In the genomic region with DNA sequence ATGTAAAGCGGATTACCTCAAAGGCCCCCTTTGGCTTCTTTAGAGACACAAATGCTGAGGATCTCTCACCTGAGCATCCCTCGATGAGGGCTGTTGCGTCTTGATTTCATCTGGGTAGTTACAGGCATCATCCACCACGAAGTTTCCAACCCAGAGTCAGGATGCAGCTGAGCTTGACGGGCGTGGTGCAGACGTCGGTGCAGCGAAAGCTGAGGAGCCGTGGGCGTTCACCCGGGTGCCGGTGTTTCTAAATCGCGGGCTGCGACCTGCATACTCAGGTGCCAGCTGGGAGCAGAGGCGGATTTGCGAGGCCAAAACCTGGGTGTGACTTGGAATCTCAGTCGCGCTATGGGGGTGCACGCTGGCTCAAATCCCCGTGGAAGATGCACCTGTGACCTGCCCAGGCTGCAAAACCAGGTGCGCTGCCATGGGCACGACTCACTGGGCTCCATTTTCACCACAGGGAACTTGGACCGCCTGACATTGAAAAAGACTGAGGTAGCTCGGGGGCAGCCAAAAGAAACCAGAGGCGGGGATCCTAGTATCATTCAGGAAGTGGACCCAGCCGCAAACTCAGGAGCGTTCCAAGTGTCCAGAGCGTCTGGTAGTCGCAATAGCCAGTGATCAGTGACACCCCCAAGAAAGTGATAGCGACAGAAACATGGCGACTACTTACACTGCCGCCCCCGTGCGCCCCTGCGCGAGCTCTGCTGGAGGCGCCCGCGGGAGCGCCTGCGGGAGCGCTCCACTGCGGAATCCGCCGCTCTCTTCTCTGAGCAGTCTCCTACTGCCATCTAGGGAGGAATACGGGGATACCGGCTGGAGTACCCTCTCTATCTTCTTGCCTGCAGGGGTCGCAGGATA, we compare ENCODE assay signal across 9 cellular contexts. TPM values are rescaled to one million over a fixed set of nuclear protein-coding genes. Genes with fewer than 3 reads are reported as not detected.
A peak's percentile ranks its signal among the peaks of the same experiment; 100 is the strongest.
DNase-seq lines count a peak whose midpoint lies in the region; ATAC-seq and TF ChIP-seq lines count a peak whose summit lies in the region.
"Had no signal": no experiment of that assay in that cellular context is flagged by ENCODE, and none has a peak within 500 bp of the region (broad histone marks: within the 10 kb centered on the region; RNA-seq: fewer than 3 reads in every experiment).

No MANE protein-coding gene starts in this region.

- peak; percentile 100 for TF ChIP-seq CTCF in choroid plexus epithelial cell (conservative IDR thresholded peaks at IDR 0.05; ENCODE audit: low read depth, low read length)

- ATAC-seq in activated CD4-positive, CD25-positive, alpha-beta regulatory T cell treated with anti-CD3 and anti-CD28 coated beads, Interleukin-2, amount 50 U/mL, for 24 hours: peak; percentile 32 to 43

- peak overlapping the region; percentile 42 for H3K4me3 ChIP-seq in choroid plexus epithelial cell (ENCODE audit: low read depth, low read length)

- no peak for DNase-seq in activated CD4-positive, CD25-positive, alpha-beta regulatory T cell (lab: John Stamatoyannopoulos, UW)
- DNase-seq in NCI-H1417 (lab: John Stamatoyannopoulos, UW) (peak; percentile 83 to 95 (median 85)), SK-N-DZ (ENCODE audit: low spot score) (peak; percentile 72), choroid plexus epithelial cell (ENCODE audit: low read depth) (peak; percentile 92), kidney glomerular epithelial cell (lab: John Stamatoyannopoulos, UW) (peak; percentile 66)
- DNase-seq in stimulated activated CD4-positive, alpha-beta T cell treated with anti-CD3 and anti-CD28 coated beads, Interleukin-4, amount 100 ng/mL, for 48 hours (ENCODE audit: low read depth in 2 of 2): peak; percentile 20 to 32
- no peak for DNase-seq in activated effector memory CD4-positive, alpha-beta T cell treated with Interleukin-2 at 50 U/mL for 16 hours

RNA-seq across cellular contexts. Expression of gene IGFL4, which starts 36.4 kb away (rescaled TPM):
- not detected in 2 replicates for polyA plus RNA-seq in SK-N-DZ (2014; cell fraction: cytosol; rRNA removed)
- polyA plus RNA-seq in SK-N-DZ (2014; cell fraction: nucleus; rRNA removed): 0.07 TPM in 1 of 2 replicates, not detected in the other
- polyA plus RNA-seq: CD4-positive, CD25-positive, alpha-beta regulatory T cell had no signal

RNA-seq across cellular contexts. Expression of gene IGFL3, which starts 47.3 kb away (rescaled TPM):
- polyA plus RNA-seq in SK-N-DZ (2014; cell fraction: cytosol; rRNA removed): not detected in 2 replicates
- polyA plus RNA-seq in SK-N-DZ (2014; cell fraction: nucleus; rRNA removed): not detected in 2 replicates
- polyA plus RNA-seq: CD4-positive, CD25-positive, alpha-beta regulatory T cell had no signal

RNA-seq across cellular contexts. Expression of gene PGLYRP1, which starts 54.3 kb away (rescaled TPM):
- polyA plus RNA-seq in SK-N-DZ (2014; cell fraction: cytosol; rRNA removed): not detected in 2 replicates
- not detected in 2 replicates for polyA plus RNA-seq in SK-N-DZ (2014; cell fraction: nucleus; rRNA removed)
- polyA plus RNA-seq: CD4-positive, CD25-positive, alpha-beta regulatory T cell had no signal

Comparison
In these comparisons a context has a peak if more than half of its experiments do, and no peak if none do; other contexts are left out.
1. DNase-seq: peak in NCI-H1417 (3 of 3), SK-N-DZ (single experiment), choroid plexus epithelial cell (single experiment), kidney glomerular epithelial cell (single experiment) and stimulated activated CD4-positive, alpha-beta T cell treated with anti-CD3 and anti-CD28 coated beads, Interleukin-4, amount 100 ng/mL, for 48 hours (2 of 2); none in activated CD4-positive, CD25-positive, alpha-beta regulatory T cell (0 of 4) and activated effector memory CD4-positive, alpha-beta T cell treated with Interleukin-2 at 50 U/mL for 16 hours (single experiment).